In genomic region chr10:55551603-55552002, GRCh38 we compare ENCODE assay signal across 20 cellular contexts.
DNase-seq lines count a peak whose midpoint lies in the region; ATAC-seq, FAIRE-seq and TF ChIP-seq lines count a peak whose summit lies in the region.
"Had no signal": no experiment of that assay in that cellular context is flagged by ENCODE, and none has a peak within 500 bp of the region (broad histone marks: within the 10 kb centered on the region; RNA-seq: fewer than 3 reads in every experiment).

No MANE protein-coding gene starts in this region.

- CTCF ChIA-PET in HepG2 (lab: Yijun Ruan, JAX; ENCODE audit: low intra/inter-chr PET ratio, low total read pairs) (no interaction called here), K562 (lab: Yijun Ruan, JAX; ENCODE audit: low intra/inter-chr PET ratio) (no interaction called here)
- CTCF ChIA-PET in activated naive CD4-positive, alpha-beta T cell treated with anti-CD3 and anti-CD28 coated beads for 36 hours (lab: Charles Lee) = no interaction called here
- CTCF ChIA-PET in CD8-positive, alpha-beta memory T cell (lab: Charles Lee) = no interaction called here

- POLR2A ChIA-PET in HepG2 (lab: Yijun Ruan, JAX) (no interaction called here), K562 (lab: Yijun Ruan, JAX) (no interaction called here)
- POLR2A ChIA-PET in CD8-positive, alpha-beta memory T cell (lab: Charles Lee) = no interaction called here

- no peak overlapping the region for H3K4me2 ChIP-seq in HepG2 (ENCODE audit: low read depth, low read length)
- H3K4me2 ChIP-seq in K562 (ENCODE audit: insufficient read depth, low read length) = no peak overlapping the region
- H3K4me2 ChIP-seq: A549; BLaER1 treated with 17β-estradiol and CSF1 and Interleukin-3, amounts not matched to agents 10 nM and 100 nM had no signal

- no peak for DNase-seq in HepG2 (ENCODE audit: low spot score)
- no peak for DNase-seq in right lobe of liver
- DNase-seq in K562 (ENCODE audit: extremely low read depth in 1 of 4, low spot score in 3 of 4) = no peak
- DNase-seq in frontal cortex (ENCODE audit: low spot score in 2 of 2) = no peak
- no peak for DNase-seq in activated naive CD4-positive, alpha-beta T cell treated with anti-CD3 and anti-CD28 coated beads for 36 hours
- no peak for DNase-seq in CD8-positive, alpha-beta memory T cell
- DNase-seq: AML-193; CD4-positive, alpha-beta T cell; CD8-positive, alpha-beta T cell; COR-L47; DMS79 treated with DMSO at 0.1 percent for 48 hours; GF-D8 had no signal

- H4K20me1 ChIP-seq in HepG2 (ENCODE audit: insufficient read depth, low read length) = no peaks in the 10 kb centered on the region
- no peaks in the 10 kb centered on the region for H4K20me1 ChIP-seq in K562 (replicated peaks; ENCODE audit: control insufficient read depth, insufficient read depth, low read length)
- H4K20me1 ChIP-seq: BLaER1 treated with 17β-estradiol and CSF1 and Interleukin-3, amounts not matched to agents 10 nM and 100 nM had no signal

- H3K9me3 Mint-ChIP-seq in activated naive CD4-positive, alpha-beta T cell treated with anti-CD3 and anti-CD28 coated beads for 36 hours = peaks cover 9% of the 10 kb centered on the region
- peaks cover 2 to 30% (median 10%) of the 10 kb centered on the region in 5 donors for H3K9me3 Mint-ChIP-seq in CD8-positive, alpha-beta memory T cell

- in situ Hi-C loops in HepG2 (cut with HindIII; ENCODE audit: extremely low pct_ligation_motif_present, low pct_unique_long_range_greater_than_20kb) = no loop called here
- in situ Hi-C loops in K562 (cut with MboI) = no loop called here

- WGBS in HepG2 (ENCODE audit: low lambda C conversion rate) = 0% methylated on average over 2 of the region's 2 CpGs
- WGBS in right lobe of liver (ENCODE audit: insufficient coverage, low coverage, low lambda C conversion rate, missing lambda C conversion rate) = 42% methylated on average over 2 of the region's 2 CpGs
- WGBS in K562 (ENCODE audit: insufficient coverage, low coverage, missing lambda C conversion rate) = 0% methylated on average over 2 of the region's 2 CpGs

- no peak overlapping the region for H3K27ac ChIP-seq in HepG2 (ENCODE audit: extremely low read length, insufficient read depth, low read length)
- H3K27ac ChIP-seq in right lobe of liver = no peak overlapping the region
- no peak overlapping the region for H3K27ac ChIP-seq in K562 (ENCODE audit: extremely low read depth, low read depth, low read length)
- no peak overlapping the region for H3K27ac ChIP-seq in CD8-positive, alpha-beta memory T cell (ENCODE audit: low read depth, low read length)
- H3K27ac ChIP-seq: 22Rv1; A549; BLaER1 treated with 17β-estradiol and CSF1 and Interleukin-3, amounts not matched to agents 10 nM and 100 nM; C4-2B had no signal

- BruUV-seq in HepG2 (replicated peaks; lab: Mats Ljungman, UMichigan) (no TSS peak), K562 (replicated peaks; lab: Mats Ljungman, UMichigan) (no TSS peak)

- H3K36me3 ChIP-seq in HepG2 (replicated peaks in 1 of 2; ENCODE audit: control insufficient read depth in 1 of 2, insufficient read depth in 2 of 2, low read length in 2 of 2) = no peaks in the 10 kb centered on the region
- H3K36me3 ChIP-seq in right lobe of liver = no peaks in the 10 kb centered on the region
- no peaks in the 10 kb centered on the region for H3K36me3 ChIP-seq in K562 (ENCODE audit: control insufficient read depth, insufficient read depth, low read length)
- no peaks in the 10 kb centered on the region for H3K36me3 ChIP-seq in CD8-positive, alpha-beta memory T cell (ENCODE audit: insufficient read depth, low read length)
- H3K36me3 ChIP-seq: BLaER1 treated with 17β-estradiol and CSF1 and Interleukin-3, amounts not matched to agents 10 nM and 100 nM had no signal

- no peak overlapping the region for H3K27ac Mint-ChIP-seq in activated naive CD4-positive, alpha-beta T cell treated with anti-CD3 and anti-CD28 coated beads for 36 hours
- H3K27ac Mint-ChIP-seq in CD8-positive, alpha-beta memory T cell = no peak overlapping the region
- H3K27ac Mint-ChIP-seq: B cell; CD4-positive, alpha-beta T cell; CD8-positive, alpha-beta T cell had no signal

- H3K9me3 ChIP-seq in HepG2 (ENCODE audit: low read length) (no peaks in the 10 kb centered on the region), right lobe of liver (no peaks in the 10 kb centered on the region), K562 (replicated peaks; ENCODE audit: control insufficient read depth, insufficient read depth, low read depth, low read length) (peaks cover under 1% of the 10 kb centered on the region; the same call in 1 of the 2 replicates)
- H3K9me3 ChIP-seq in CD8-positive, alpha-beta memory T cell (ENCODE audit: low read length) = no peaks in the 10 kb centered on the region
- H3K9me3 ChIP-seq: A549; BLaER1 treated with 17β-estradiol and CSF1 and Interleukin-3, amounts not matched to agents 10 nM and 100 nM had no signal

- H3K4me1 Mint-ChIP-seq in activated naive CD4-positive, alpha-beta T cell treated with anti-CD3 and anti-CD28 coated beads for 36 hours (ENCODE audit: low read depth) = no peaks in the 10 kb centered on the region
- no peaks in the 10 kb centered on the region for H3K4me1 Mint-ChIP-seq in CD8-positive, alpha-beta memory T cell
- H3K4me1 Mint-ChIP-seq: B cell had no signal

- H3K27me3 Mint-ChIP-seq in activated naive CD4-positive, alpha-beta T cell treated with anti-CD3 and anti-CD28 coated beads for 36 hours (ENCODE audit: low read depth) = no peaks in the 10 kb centered on the region
- H3K27me3 Mint-ChIP-seq in CD8-positive, alpha-beta memory T cell = no peaks in the 10 kb centered on the region
- H3K27me3 Mint-ChIP-seq: B cell; CD4-positive, alpha-beta T cell had no signal

- no peak for ATAC-seq in HepG2
- ATAC-seq in right lobe of liver = no peak
- ATAC-seq in K562 = no peak
- ATAC-seq: A549; CD8-positive, alpha-beta T cell had no signal

- no peak for TF ChIP-seq RAD21 in HepG2 (CRISPR knock-in tag; IDR thresholded peaks at IDR 0.05)
- TF ChIP-seq RAD21 in K562 (CRISPR knock-in tag; conservative IDR thresholded peaks at IDR 0.05 in 1 of 2, IDR thresholded peaks at IDR 0.05 in 1 of 2) = no peak

- FAIRE-seq in HepG2 (lab: Jason Lieb, UNC) (no peak), K562 (lab: Jason Lieb, UNC) (no peak), frontal cortex (lab: Jason Lieb, UNC) (peak; percentile 21)
- FAIRE-seq: A549, G401.6, GM12891, GM19239 had no signal

- no peak for TF ChIP-seq CTCF in HepG2 (CRISPR knock-in tag; IDR thresholded peaks at IDR 0.05)
- TF ChIP-seq CTCF in right lobe of liver (IDR thresholded peaks at IDR 0.05) = no peak
- TF ChIP-seq CTCF in K562 (IDR thresholded peaks at IDR 0.05 in 2 of 3, conservative IDR thresholded peaks at IDR 0.05 in 1 of 3; ENCODE audit: insufficient read depth in 2 of 3, low read depth in 1 of 3, low read length in 3 of 3) = no peak

- TF ChIP-seq EP300 in HepG2 (IDR thresholded peaks at IDR 0.05; ENCODE audit: low read depth in 2 of 2, low read length in 2 of 2) = no peak
- TF ChIP-seq EP300 in HepG2 (CRISPR knock-in tag; IDR thresholded peaks at IDR 0.05; ENCODE audit: borderline replicate concordance) = no peak
- no peak for TF ChIP-seq EP300 in K562 (IDR thresholded peaks at IDR 0.05; ENCODE audit: low read length)

- no peak overlapping the region for H3K4me3 Mint-ChIP-seq in activated naive CD4-positive, alpha-beta T cell treated with anti-CD3 and anti-CD28 coated beads for 36 hours
- H3K4me3 Mint-ChIP-seq in CD8-positive, alpha-beta memory T cell = no peak overlapping the region
- H3K4me3 Mint-ChIP-seq: B cell; CD4-positive, alpha-beta T cell; CD8-positive, alpha-beta T cell had no signal

- TF ChIP-seq POLR2A in HepG2 (IDR thresholded peaks at IDR 0.05; ENCODE audit: insufficient read depth in 1 of 2, low read depth in 2 of 2, low read length in 2 of 2) = no peak
- TF ChIP-seq POLR2A in right lobe of liver (IDR thresholded peaks at IDR 0.05) = no peak
- no peak for TF ChIP-seq POLR2A in K562 (conservative IDR thresholded peaks at IDR 0.05)

- H3K4me1 ChIP-seq in HepG2 (ENCODE audit: insufficient read depth, low read length) (no peaks in the 10 kb centered on the region), right lobe of liver (no peaks in the 10 kb centered on the region), K562 (replicated peaks in 1 of 2; ENCODE audit: control insufficient read depth in 2 of 2, insufficient read depth in 2 of 2, low read length in 2 of 2) (no peaks in the 10 kb centered on the region)
- H3K4me1 ChIP-seq in CD8-positive, alpha-beta memory T cell (ENCODE audit: insufficient read depth, low read length) = no peaks in the 10 kb centered on the region
- H3K4me1 ChIP-seq: A549 had no signal

- intact Hi-C loops in HepG2 (cut with micrococcal nuclease; ENCODE audit: unreplicated experiment) (no loop called here), right lobe of liver (cut with DNase I) (no loop called here), K562 (cut with micrococcal nuclease) (no loop called here)
- intact Hi-C loops in activated naive CD4-positive, alpha-beta T cell treated with anti-CD3 and anti-CD28 coated beads for 36 hours (cut with micrococcal nuclease) = no loop called here

- no peak overlapping the region for H2AFZ ChIP-seq in HepG2 (ENCODE audit: low read length)
- H2AFZ ChIP-seq in K562 (ENCODE audit: low read depth, low read length) = no peak overlapping the region

- H3K79me2 ChIP-seq in HepG2 (ENCODE audit: insufficient read depth, low read length) (no peaks in the 10 kb centered on the region), K562 (ENCODE audit: control insufficient read depth, insufficient read depth, low read length) (no peaks in the 10 kb centered on the region)

- no peak overlapping the region for H3K9ac ChIP-seq in HepG2 (ENCODE audit: insufficient read depth, low read depth, low read length)
- H3K9ac ChIP-seq in K562 (ENCODE audit: insufficient read depth in 1 of 2, low read depth in 2 of 2, low read length in 2 of 2) = no peak overlapping the region
- H3K9ac ChIP-seq: BLaER1 treated with 17β-estradiol and CSF1 and Interleukin-3, amounts not matched to agents 10 nM and 100 nM had no signal

- H3K27me3 ChIP-seq in HepG2 (ENCODE audit: control insufficient read depth in 1 of 2, insufficient read depth in 2 of 2, low read length in 2 of 2) = no peaks in the 10 kb centered on the region
- no peaks in the 10 kb centered on the region for H3K27me3 ChIP-seq in right lobe of liver
- H3K27me3 ChIP-seq in K562 (ENCODE audit: control insufficient read depth in 2 of 2, insufficient read depth in 2 of 2, low read length in 2 of 2) = no peaks in the 10 kb centered on the region
- H3K27me3 ChIP-seq in CD8-positive, alpha-beta memory T cell (ENCODE audit: insufficient read depth, low read length, poor library complexity, severe bottlenecking) = no peaks in the 10 kb centered on the region
- H3K27me3 ChIP-seq: BLaER1 treated with 17β-estradiol and CSF1 and Interleukin-3, amounts not matched to agents 10 nM and 100 nM had no signal

- H3K36me3 Mint-ChIP-seq in activated naive CD4-positive, alpha-beta T cell treated with anti-CD3 and anti-CD28 coated beads for 36 hours (ENCODE audit: low read depth) = no peaks in the 10 kb centered on the region
- H3K36me3 Mint-ChIP-seq in CD8-positive, alpha-beta memory T cell = no peaks in the 10 kb centered on the region
- H3K36me3 Mint-ChIP-seq: CD8-positive, alpha-beta T cell had no signal

- no peaks in the 10 kb centered on the region for H3K9me1 ChIP-seq in K562 (ENCODE audit: control insufficient read depth, insufficient read depth, low read length)

- H3K4me3 ChIP-seq in HepG2 (replicated peaks in 1 of 3; ENCODE audit: insufficient read depth in 1 of 3, low read depth in 2 of 3, low read length in 3 of 3) (no peak overlapping the region), right lobe of liver (no peak overlapping the region), K562 (no peak overlapping the region)
- no peak overlapping the region for H3K4me3 ChIP-seq in CD8-positive, alpha-beta memory T cell (ENCODE audit: low read length)
- H3K4me3 ChIP-seq: A549; BLaER1 treated with 17β-estradiol and CSF1 and Interleukin-3, amounts not matched to agents 10 nM and 100 nM had no signal

Comparison
In these comparisons a context has a peak if more than half of its experiments do, and no peak if none do; other contexts are left out.
1. Of the 241 proteins assayed by ChIP-seq in both HepG2 and K562: peak only in HepG2: none; only in K562: none; in both: CEBPB; in neither: 239; mixed calls (peak in some experiments, not most) for 1.